ENCODE assay signal across 8 cellular contexts in the genomic region with DNA sequence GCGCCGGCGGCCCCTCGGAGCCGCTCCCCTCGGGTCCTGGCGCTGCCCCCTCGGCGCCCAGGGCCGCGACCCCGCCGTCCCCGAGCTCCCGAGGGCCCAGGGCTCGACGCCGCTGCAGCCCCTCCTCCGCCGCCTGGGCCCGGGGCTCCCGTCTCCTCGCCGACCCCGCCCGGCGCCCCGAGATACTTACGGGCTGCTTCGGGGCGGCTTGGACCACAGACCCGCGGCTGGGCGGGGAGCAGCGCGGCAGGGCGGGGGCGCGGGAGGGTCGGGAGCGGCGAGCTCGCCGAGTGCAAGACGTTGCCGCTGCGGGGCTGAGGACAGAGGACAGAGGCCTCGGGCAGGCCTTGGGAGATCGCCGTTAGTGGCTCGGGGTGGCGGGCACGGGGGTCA. TPM values are rescaled to one million over a fixed set of nuclear protein-coding genes. Genes with fewer than 3 reads are reported as not detected.
A peak's percentile ranks its signal among the peaks of the same experiment; 100 is the strongest.
DNase-seq lines count a peak whose midpoint lies in the region; ATAC-seq and TF ChIP-seq lines count a peak whose summit lies in the region.

No MANE protein-coding gene starts in this region.

- H2BK12ac ChIP-seq in H9 (ENCODE audit: insufficient read length, low read depth, low read length) = no peak overlapping the region

- no peak for DNase-seq in CD4-positive, CD25-positive, alpha-beta regulatory T cell
- DNase-seq in H9 (no peak), right cardiac atrium (no peak), T-helper 9 cell (no peak), NCI-H2081 treated with DMSO at 0.1 percent for 48 hours (lab: John Stamatoyannopoulos, UW) (no peak), cortex of kidney (lab: John Stamatoyannopoulos, UW) (no peak)

- peaks cover 20% of the 10 kb centered on the region for H3K36me3 ChIP-seq in CD4-positive, CD25-positive, alpha-beta regulatory T cell (ENCODE audit: control insufficient read depth, insufficient read depth, low read length)

- H3K4ac ChIP-seq in H9 (ENCODE audit: low read depth, low read length) = no peak overlapping the region

- no peaks in the 10 kb centered on the region for H3K27me3 ChIP-seq in CD4-positive, CD25-positive, alpha-beta regulatory T cell (ENCODE audit: control insufficient read depth, insufficient read depth, low read length)
- H3K27me3 ChIP-seq in H9 (ENCODE audit: insufficient read depth, low read length) (no peaks in the 10 kb centered on the region), right cardiac atrium (ENCODE audit: control insufficient read depth, insufficient read depth) (no peaks in the 10 kb centered on the region)

- peak overlapping the region; percentile 94 for H3K14ac ChIP-seq in H9 (ENCODE audit: insufficient read depth, low read length)

- H3K9ac ChIP-seq in H9 (ENCODE audit: extremely low read depth, insufficient read length, low read length) = peak overlapping the region; percentile 69

- no peak overlapping the region for H2BK120ac ChIP-seq in H9 (ENCODE audit: low read depth, low read length, poor library complexity, severe bottlenecking)

- H3K4me3 Mint-ChIP-seq in CD4-positive, CD25-positive, alpha-beta regulatory T cell = peak overlapping the region; percentile 93 to 96 (median 94)
- peak overlapping the region; percentile 83 to 90 for H3K4me3 Mint-ChIP-seq in H9
- H3K4me3 Mint-ChIP-seq in stimulated activated memory B cell treated with anti-CD40 and anti-IgM and Interleukin-4, amounts not matched to agents 10 μg/mL and 1 μg/mL and 100 μg/mL, for 72 hours = peak overlapping the region; percentile 97

- peaks cover 25% of the 10 kb centered on the region for H3K36me3 Mint-ChIP-seq in CD4-positive, CD25-positive, alpha-beta regulatory T cell
- H3K36me3 Mint-ChIP-seq in H9 (ENCODE audit: insufficient read depth in 1 of 3, low read depth in 3 of 3) = peaks cover 8 to 26% (median 21%) of the 10 kb centered on the region in 3 experiments; a peak in 6 of 7 replicates
- H3K36me3 Mint-ChIP-seq in stimulated activated memory B cell treated with anti-CD40 and anti-IgM and Interleukin-4, amounts not matched to agents 10 μg/mL and 1 μg/mL and 100 μg/mL, for 72 hours = peaks cover 11% of the 10 kb centered on the region

- H3K27ac Mint-ChIP-seq in CD4-positive, CD25-positive, alpha-beta regulatory T cell = peak overlapping the region in 1 of 3 donors; percentile 48
- H3K27ac Mint-ChIP-seq in H9 = no peak overlapping the region; a peak in 1 of 7 replicates
- H3K27ac Mint-ChIP-seq in stimulated activated memory B cell treated with anti-CD40 and anti-IgM and Interleukin-4, amounts not matched to agents 10 μg/mL and 1 μg/mL and 100 μg/mL, for 72 hours = peak overlapping the region; percentile 97

- no peak overlapping the region for H2BK5ac ChIP-seq in H9 (ENCODE audit: insufficient read length, low read length)

- H3K56ac ChIP-seq in H9 (ENCODE audit: insufficient read length, low read depth, low read length) = no peak overlapping the region

- H2AK5ac ChIP-seq in H9 (ENCODE audit: insufficient read length, low read length) = no peak overlapping the region

- intact Hi-C loops in right cardiac atrium (cut with DNase I) = loop anchor here in 1 of 4 donors (5.0 kb wide), 1 partner anchor 66 kb away; no protein-coding TSS in a partner anchor

- TF ChIP-seq CTCF in H9 (conservative IDR thresholded peaks at IDR 0.05) = no peak
- TF ChIP-seq CTCF in VCaP (conservative IDR thresholded peaks at IDR 0.05) = no peak

- peaks cover 4% of the 10 kb centered on the region for H3K23me2 ChIP-seq in H9 (ENCODE audit: insufficient read length, low read depth, low read length, poor library complexity, severe bottlenecking)

- H3K9me3 ChIP-seq in CD4-positive, CD25-positive, alpha-beta regulatory T cell (ENCODE audit: control insufficient read depth in 2 of 2, low read length in 2 of 2) = no peaks in the 10 kb centered on the region
- H3K9me3 ChIP-seq in H9 (ENCODE audit: control insufficient read depth, low read depth, low read length) = no peaks in the 10 kb centered on the region
- no peaks in the 10 kb centered on the region for H3K9me3 ChIP-seq in right cardiac atrium (ENCODE audit: control insufficient read depth, low read length)

- peak in 1 of 2 donors; percentile 2 for ATAC-seq in CD4-positive, CD25-positive, alpha-beta regulatory T cell (ENCODE audit: low read depth in 2 of 2)
- ATAC-seq in right cardiac atrium = peak in 1 of 2 donors; percentile 1
- peak; percentile 5 for ATAC-seq in stimulated activated memory B cell treated with anti-CD40 and anti-IgM and Interleukin-4, amounts not matched to agents 10 μg/mL and 1 μg/mL and 100 μg/mL, for 72 hours

- peaks cover 3% of the 10 kb centered on the region for H3K79me1 ChIP-seq in H9 (ENCODE audit: insufficient read depth, low read depth, low read length, poor library complexity, severe bottlenecking)

- H3K4me3 ChIP-seq in CD4-positive, CD25-positive, alpha-beta regulatory T cell (ENCODE audit: low read depth, low read length) = no peak overlapping the region
- H3K4me3 ChIP-seq in right cardiac atrium (ENCODE audit: low read length) = peak overlapping the region; percentile 95

- peaks cover 70% of the 10 kb centered on the region for H3K4me1 ChIP-seq in CD4-positive, CD25-positive, alpha-beta regulatory T cell (ENCODE audit: control insufficient read depth, insufficient read depth, low read length, poor library complexity, severe bottlenecking)
- H3K4me1 ChIP-seq in H9 (ENCODE audit: insufficient read depth, low read length) (no peaks in the 10 kb centered on the region), right cardiac atrium (ENCODE audit: control insufficient read depth, insufficient read depth, low read length) (peaks cover 3% of the 10 kb centered on the region)

- WGBS in H9 (ENCODE audit: extremely low coverage, insufficient read length, low lambda C conversion rate) = no CpG with 5 or more reads among the region's 53 CpGs
- under 1% methylated on average over 53 of the region's 53 CpGs for WGBS in right cardiac atrium

- no peaks in the 10 kb centered on the region for H3K27me3 Mint-ChIP-seq in CD4-positive, CD25-positive, alpha-beta regulatory T cell
- no peaks in the 10 kb centered on the region for H3K27me3 Mint-ChIP-seq in H9 (ENCODE audit: low read depth)
- no peaks in the 10 kb centered on the region for H3K27me3 Mint-ChIP-seq in stimulated activated memory B cell treated with anti-CD40 and anti-IgM and Interleukin-4, amounts not matched to agents 10 μg/mL and 1 μg/mL and 100 μg/mL, for 72 hours

- no peaks in the 10 kb centered on the region for H4K20me1 ChIP-seq in H9 (ENCODE audit: control insufficient read depth, insufficient read depth, insufficient read length)

- no peak overlapping the region for H4K91ac ChIP-seq in H9 (ENCODE audit: insufficient read length, low read depth, low read length)

- no peak overlapping the region for H3K23ac ChIP-seq in H9 (ENCODE audit: insufficient read length, low read depth, low read length)

- peaks cover 7% of the 10 kb centered on the region; the same call in 1 of the 2 replicates for H3K79me2 ChIP-seq in H9 (ENCODE audit: insufficient read depth, low read length)

- peak overlapping the region; percentile 97 for H3K4me2 ChIP-seq in H9 (ENCODE audit: insufficient read depth, insufficient read length, low read length)

- no peak overlapping the region for H2AFZ ChIP-seq in H9 (ENCODE audit: low read length)

- peaks cover 0 to 3% (median 0%) of the 10 kb centered on the region in 7 donors for H3K9me3 Mint-ChIP-seq in CD4-positive, CD25-positive, alpha-beta regulatory T cell
- no peaks in the 10 kb centered on the region; a peak in 2 of 5 replicates for H3K9me3 Mint-ChIP-seq in H9
- no peaks in the 10 kb centered on the region for H3K9me3 Mint-ChIP-seq in stimulated activated memory B cell treated with anti-CD40 and anti-IgM and Interleukin-4, amounts not matched to agents 10 μg/mL and 1 μg/mL and 100 μg/mL, for 72 hours

- H3T11ph ChIP-seq in H9 (ENCODE audit: low read length) = no peak overlapping the region

- H4K5ac ChIP-seq in H9 (ENCODE audit: insufficient read length, low read depth, low read length) = no peak overlapping the region

- no peak overlapping the region for H4K8ac ChIP-seq in H9 (replicated peaks; ENCODE audit: insufficient read length, low read depth, low read length)

- H3K27ac ChIP-seq in CD4-positive, CD25-positive, alpha-beta regulatory T cell (ENCODE audit: insufficient read depth, low read length, poor library complexity, severe bottlenecking) = peak overlapping the region; percentile 98
- no peak overlapping the region for H3K27ac ChIP-seq in H9 (ENCODE audit: insufficient read length, low read depth, low read length)
- H3K27ac ChIP-seq in VCaP = peak overlapping the region; percentile 100
- H3K27ac ChIP-seq in right cardiac atrium (ENCODE audit: low read length) = peak overlapping the region; percentile 92

- H2BK15ac ChIP-seq in H9 (ENCODE audit: low read depth, low read length) = no peak overlapping the region

- H2BK20ac ChIP-seq in H9 (ENCODE audit: low read depth, low read length, poor library complexity, severe bottlenecking) = no peak overlapping the region

- peaks cover 40 to 59% (median 46%) of the 10 kb centered on the region in 4 donors for H3K4me1 Mint-ChIP-seq in CD4-positive, CD25-positive, alpha-beta regulatory T cell
- peaks cover 27 to 33% of the 10 kb centered on the region in 2 experiments for H3K4me1 Mint-ChIP-seq in H9
- peaks cover 40% of the 10 kb centered on the region for H3K4me1 Mint-ChIP-seq in stimulated activated memory B cell treated with anti-CD40 and anti-IgM and Interleukin-4, amounts not matched to agents 10 μg/mL and 1 μg/mL and 100 μg/mL, for 72 hours

- H3K18ac ChIP-seq in H9 (ENCODE audit: insufficient read length, low read depth, low read length) = peak overlapping the region; percentile 89

RNA-seq across cellular contexts. Expression of a gene that starts 0.3 kb away (rescaled TPM):
- 254 TPM for total RNA-seq in CD4-positive, CD25-positive, alpha-beta regulatory T cell
- 10 to 100 TPM; 30.7 to 60.7 (median 36.3) TPM for polyA plus RNA-seq in CD4-positive, CD25-positive, alpha-beta regulatory T cell
- 31.2 and 31.6 TPM in 2 replicates for total RNA-seq in H9 (2021)
- 10 to 100 TPM; 51.0 to 73.2 (median 65.0) TPM for total RNA-seq in right cardiac atrium
- 31.0 TPM for polyA plus RNA-seq in right cardiac atrium

RNA-seq across cellular contexts. Expression of a gene that starts 30.5 kb away (rescaled TPM):
- not detected for total RNA-seq in CD4-positive, CD25-positive, alpha-beta regulatory T cell
- polyA plus RNA-seq in CD4-positive, CD25-positive, alpha-beta regulatory T cell = not detected
- total RNA-seq in H9 (2021) (1.0 and 1.1 TPM in 2 replicates), right cardiac atrium (1 to 10 TPM in 2 of 4 donors, under 1 TPM in 2; 0.68 to 3.0 (median 1.4) TPM)
- polyA plus RNA-seq in right cardiac atrium = 1.1 TPM
